ENCODE assay signal across 1 cellular context in the genomic region with DNA sequence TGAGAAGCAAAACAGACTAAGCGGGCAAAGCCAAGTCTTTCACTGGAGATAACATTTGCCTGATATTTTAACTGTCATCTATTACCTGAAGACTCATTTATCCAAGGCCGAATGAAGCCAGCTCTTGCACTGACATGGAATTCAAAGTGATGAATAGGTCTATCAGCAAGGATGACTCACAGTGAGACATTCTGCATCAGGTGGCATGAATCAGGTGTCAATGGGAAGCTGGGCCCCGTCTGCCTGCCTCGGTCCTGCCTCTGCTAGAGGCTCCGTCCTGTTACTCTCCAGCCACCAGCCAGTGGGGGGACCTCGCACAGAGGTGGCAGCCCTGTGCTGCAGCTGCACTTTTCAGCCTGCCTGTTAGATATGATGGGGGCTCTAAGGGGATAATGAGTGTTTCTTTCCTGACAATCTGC.
TF ChIP-seq lines count a peak whose summit lies in the region.

No MANE protein-coding gene starts in this region.

TF ChIP-seq in SK-N-SH, 30 proteins besides CTCF, POLR2A, EP300 and RAD21 (continued from another document):
- TF ChIP-seq, protein P1, sequence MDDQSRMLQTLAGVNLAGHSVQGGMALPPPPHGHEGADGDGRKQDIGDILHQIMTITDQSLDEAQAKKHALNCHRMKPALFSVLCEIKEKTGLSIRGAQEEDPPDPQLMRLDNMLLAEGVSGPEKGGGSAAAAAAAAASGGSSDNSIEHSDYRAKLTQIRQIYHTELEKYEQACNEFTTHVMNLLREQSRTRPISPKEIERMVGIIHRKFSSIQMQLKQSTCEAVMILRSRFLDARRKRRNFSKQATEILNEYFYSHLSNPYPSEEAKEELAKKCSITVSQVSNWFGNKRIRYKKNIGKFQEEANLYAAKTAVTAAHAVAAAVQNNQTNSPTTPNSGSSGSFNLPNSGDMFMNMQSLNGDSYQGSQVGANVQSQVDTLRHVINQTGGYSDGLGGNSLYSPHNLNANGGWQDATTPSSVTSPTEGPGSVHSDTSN (IDR thresholded peaks at IDR 0.05), result peak; percentile 97
- TF ChIP-seq RCOR1 (IDR thresholded peaks at IDR 0.05; ENCODE audit: low read length) (no peak), MEF2A (IDR thresholded peaks at IDR 0.05; ENCODE audit: borderline replicate concordance, low read depth) (0 out of 2 replicates have a peak, but pooled peaks have one; percentile 5), FOXM1 (IDR thresholded peaks at IDR 0.05; ENCODE audit: low read depth) (no peak), SMC3 (IDR thresholded peaks at IDR 0.05; ENCODE audit: low read depth, low read length) (no peak), MXI1 (IDR thresholded peaks at IDR 0.05; ENCODE audit: low read depth, low read length) (no peak), RXRA (IDR thresholded peaks at IDR 0.05; ENCODE audit: borderline replicate concordance, low read depth) (no peak), EZH2phosphoT487 (IDR thresholded peaks at IDR 0.05; ENCODE audit: borderline replicate concordance, low read depth) (no peak), JUND (IDR thresholded peaks at IDR 0.05) (peak; percentile 93), TEAD4 (IDR thresholded peaks at IDR 0.05; ENCODE audit: borderline replicate concordance, insufficient read depth) (peak; percentile 66), MAX (IDR thresholded peaks at IDR 0.05; ENCODE audit: low read depth) (no peak), TCF12 (IDR thresholded peaks at IDR 0.05) (peak; percentile 90), USF1 (IDR thresholded peaks at IDR 0.05; ENCODE audit: borderline replicate concordance, low read depth) (peak; percentile 44; the same call in 1 of the 2 replicates), SIN3A (IDR thresholded peaks at IDR 0.05; ENCODE audit: borderline replicate concordance, low read depth, low read length) (0 out of 2 replicates have a peak, but pooled peaks have one; percentile 22), TAF1 (IDR thresholded peaks at IDR 0.05; ENCODE audit: borderline replicate concordance, low read depth, low read length) (no peak; the same call in 1 of the 2 replicates), RFX5 (IDR thresholded peaks at IDR 0.05; ENCODE audit: low read length) (no peak), ZBTB33 (IDR thresholded peaks at IDR 0.05; ENCODE audit: borderline replicate concordance, low read depth) (0 out of 2 replicates have a peak, but pooled peaks have one; percentile 42)
- TF ChIP-seq, protein P2, sequence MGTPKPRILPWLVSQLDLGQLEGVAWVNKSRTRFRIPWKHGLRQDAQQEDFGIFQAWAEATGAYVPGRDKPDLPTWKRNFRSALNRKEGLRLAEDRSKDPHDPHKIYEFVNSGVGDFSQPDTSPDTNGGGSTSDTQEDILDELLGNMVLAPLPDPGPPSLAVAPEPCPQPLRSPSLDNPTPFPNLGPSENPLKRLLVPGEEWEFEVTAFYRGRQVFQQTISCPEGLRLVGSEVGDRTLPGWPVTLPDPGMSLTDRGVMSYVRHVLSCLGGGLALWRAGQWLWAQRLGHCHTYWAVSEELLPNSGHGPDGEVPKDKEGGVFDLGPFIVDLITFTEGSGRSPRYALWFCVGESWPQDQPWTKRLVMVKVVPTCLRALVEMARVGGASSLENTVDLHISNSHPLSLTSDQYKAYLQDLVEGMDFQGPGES (IDR thresholded peaks at IDR 0.05; ENCODE audit: low read depth, low read length), result no peak
